2 cellular contexts compared by ENCODE assay signal in the genomic region with DNA sequence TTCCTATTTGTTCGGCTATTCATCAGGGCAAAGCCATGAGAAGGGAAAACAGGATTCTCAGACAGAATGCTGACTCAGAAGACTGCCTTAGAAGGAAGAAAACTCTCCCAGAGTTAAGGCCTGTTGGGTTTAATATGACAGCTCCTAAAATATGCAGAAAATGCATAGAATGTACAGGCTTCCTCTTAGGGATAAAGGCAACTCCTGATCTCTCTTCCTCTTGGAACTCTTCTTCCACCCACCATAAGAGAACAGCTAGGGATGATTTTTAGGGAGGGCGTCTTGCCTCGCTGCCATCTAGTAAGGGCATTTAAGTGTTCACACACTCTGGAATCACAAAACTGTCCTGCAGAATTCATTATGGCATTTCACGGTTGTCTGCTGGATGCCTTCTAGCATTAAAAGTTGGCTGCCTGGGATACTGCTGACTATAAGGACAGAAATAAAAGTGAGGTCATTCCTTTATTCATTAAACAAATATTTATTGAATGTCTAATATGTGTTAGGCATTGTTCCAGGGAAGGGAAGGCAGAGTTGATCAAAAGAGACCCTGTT.
A peak's percentile ranks its signal among the peaks of the same experiment; 100 is the strongest.
TF ChIP-seq lines count a peak whose summit lies in the region.

No MANE protein-coding gene starts in this region.

TF ChIP-seq in A549, 52 proteins besides CTCF, POLR2A, EP300 and RAD21 (continued from another document):
- TF ChIP-seq MAFK (IDR thresholded peaks at IDR 0.05; ENCODE audit: partially characterized antibody), result peak; percentile 90
- no peak for TF ChIP-seq EHF (CRISPR knock-in tag; IDR thresholded peaks at IDR 0.05)
- no peak for TF ChIP-seq FOSL2 (IDR thresholded peaks at IDR 0.05)
- peak; percentile 54 for TF ChIP-seq FOSL2 (CRISPR knock-in tag; IDR thresholded peaks at IDR 0.05)
- TF ChIP-seq JUN (IDR thresholded peaks at IDR 0.05), result peak; percentile 33 to 38; a peak in 2 of 5 replicates

TF ChIP-seq in Ishikawa, 13 proteins besides CTCF, POLR2A, EP300 and RAD21 (continued from another document):
- TF ChIP-seq TEAD4 (IDR thresholded peaks at IDR 0.05), result peak; percentile 87
